ENCODE assay signal across 1 cellular context in genomic region chr19:43798026-43798545, GRCh38.
TF ChIP-seq lines count a peak whose summit lies in the region.

No MANE protein-coding gene starts in this region.

TF ChIP-seq in GM12878, 131 proteins besides CTCF, POLR2A, EP300 and RAD21:
- TF ChIP-seq SMAD5 (IDR thresholded peaks at IDR 0.05; ENCODE audit: low read depth): no peak
- no peak for TF ChIP-seq NR2C1 (IDR thresholded peaks at IDR 0.05)
- no peak for TF ChIP-seq IRF4 (IDR thresholded peaks at IDR 0.05; ENCODE audit: low read depth, low read length)
- no peak for TF ChIP-seq SREBF2 (IDR thresholded peaks at IDR 0.05; ENCODE audit: low read length)
- no peak for TF ChIP-seq BMI1 (IDR thresholded peaks at IDR 0.05; ENCODE audit: borderline replicate concordance)
- TF ChIP-seq ZNF217 (IDR thresholded peaks at IDR 0.05): no peak
- TF ChIP-seq BACH1 (IDR thresholded peaks at IDR 0.05; ENCODE audit: borderline replicate concordance): no peak
- no peak for TF ChIP-seq PAX5 (IDR thresholded peaks at IDR 0.05; ENCODE audit: borderline replicate concordance, low read depth, low read length)
- TF ChIP-seq SREBF1 (IDR thresholded peaks at IDR 0.05; ENCODE audit: low read length): no peak
TF ChIP-seq in GM12878: peak in this region for 0.
